Comparison of ENCODE assay signal across 23 cellular contexts in the genomic region with DNA sequence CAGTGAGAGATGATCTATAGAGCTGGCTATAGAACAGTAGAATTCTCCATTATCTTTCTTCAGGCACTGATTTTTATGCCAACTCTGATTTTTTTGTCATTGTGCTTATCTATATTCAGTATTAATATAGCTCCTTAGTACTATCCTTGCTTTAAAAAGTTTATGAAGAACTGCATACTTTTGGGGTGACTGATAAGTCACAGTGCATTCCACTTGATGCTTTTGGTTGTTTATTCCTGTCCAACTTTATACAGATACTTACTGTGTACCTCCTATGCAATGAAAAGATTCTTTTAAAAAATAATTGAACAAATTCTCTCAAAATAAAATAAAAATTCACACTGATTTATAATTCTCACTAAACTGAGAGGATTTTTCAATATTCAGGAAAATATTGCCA.
"Had no signal": no experiment of that assay in that cellular context is flagged by ENCODE, and none has a peak within 500 bp of the region (broad histone marks: within the 10 kb centered on the region; RNA-seq: fewer than 3 reads in every experiment).

No MANE protein-coding gene starts in this region.

- ATAC-seq: activated naive CD4-positive, alpha-beta T cell treated with anti-CD3 and anti-CD28 coated beads, Interleukin-2, amount 50 U/mL, for 72 hours; activated naive CD8-positive, alpha-beta T cell treated with anti-CD3 and anti-CD28 coated beads, Interleukin-2, amount 50 U/mL, for 24 hours; activated T-cell treated with anti-CD3 and anti-CD28 coated beads, Interleukin-2, amount 50 U/mL, for 4 hours; T-cell had no signal

- H3K4me3 Mint-ChIP-seq: activated CD4-positive, alpha-beta memory T cell treated with anti-CD3 and anti-CD28 coated beads for 36 hours; activated CD4-positive, alpha-beta T cell treated with anti-CD3 and anti-CD28 coated beads, Interleukin-2, amount 10 ng/mL, durations not matched to agents 7 days and 5 days; activated naive CD8-positive, alpha-beta T cell treated with anti-CD3 and anti-CD28 coated beads, Interleukin-2, amount 50 U/mL, for 24 hours; activated T-cell treated with anti-CD3 and anti-CD28 coated beads, Interleukin-2, amount 50 U/mL, for 4 hours; T-cell had no signal

- H3K27ac ChIP-seq: VCaP had no signal

- H3K27me3 Mint-ChIP-seq: activated CD4-positive, alpha-beta memory T cell treated with anti-CD3 and anti-CD28 coated beads for 36 hours; activated CD4-positive, alpha-beta T cell treated with anti-CD3 and anti-CD28 coated beads, Interleukin-2, amount 10 ng/mL, durations not matched to agents 7 days and 5 days; activated naive CD8-positive, alpha-beta T cell treated with anti-CD3 and anti-CD28 coated beads, Interleukin-2, amount 50 U/mL, for 24 hours; T-cell had no signal

- DNase-seq: activated CD4-positive, alpha-beta memory T cell treated with anti-CD3 and anti-CD28 coated beads for 36 hours; activated CD4-positive, alpha-beta T cell treated with anti-CD3 and anti-CD28 coated beads, Interleukin-2, amount 10 ng/mL, durations not matched to agents 7 days and 5 days; activated CD4-positive, CD25-positive, alpha-beta regulatory T cell; activated CD8-positive, alpha-beta memory T cell treated with anti-CD3 and anti-CD28 coated beads for 24 hours; activated effector memory CD4-positive, alpha-beta T cell treated with anti-CD3 and anti-CD28 coated beads, Interleukin-2, amount 50 U/mL, for 16 hours; activated naive CD4-positive, alpha-beta T cell treated with Interleukin-2 at 50 U/mL for 16 hours; activated naive CD8-positive, alpha-beta T cell treated with anti-CD3 and anti-CD28 coated beads, Interleukin-2, amount 50 U/mL, for 24 hours; activated T-cell treated with anti-CD3 and anti-CD28 coated beads, Interleukin-2, amount 50 U/mL, for 4 hours; cerebellar nuclear complex; Kasumi-1; NCI-H1092; NCI-H1417 treated with DMSO at 0.1 percent for 48 hours; NCI-H1694; NCI-H2029; NCI-H2107; NCI-H2171 treated with DMSO at 0.1 percent for 48 hours; NCI-H226; NCI-H526; NCI-H774; SIG-M5; T-cell had no signal

- H3K27ac Mint-ChIP-seq: activated CD4-positive, alpha-beta memory T cell treated with anti-CD3 and anti-CD28 coated beads for 36 hours; activated naive CD4-positive, alpha-beta T cell treated with anti-CD3 and anti-CD28 coated beads, Interleukin-2, amount 50 U/mL, for 72 hours; activated naive CD8-positive, alpha-beta T cell treated with anti-CD3 and anti-CD28 coated beads, Interleukin-2, amount 50 U/mL, for 24 hours; T-cell had no signal

- H3K36me3 Mint-ChIP-seq: activated CD4-positive, alpha-beta memory T cell treated with anti-CD3 and anti-CD28 coated beads for 36 hours; activated naive CD4-positive, alpha-beta T cell treated with anti-CD3 and anti-CD28 coated beads, Interleukin-2, amount 50 U/mL, for 72 hours; T-cell had no signal

- H3K9me3 Mint-ChIP-seq: activated CD4-positive, alpha-beta memory T cell treated with anti-CD3 and anti-CD28 coated beads for 36 hours; activated CD4-positive, alpha-beta T cell treated with anti-CD3 and anti-CD28 coated beads, Interleukin-2, amount 10 ng/mL, durations not matched to agents 7 days and 5 days; activated naive CD4-positive, alpha-beta T cell treated with anti-CD3 and anti-CD28 coated beads, Interleukin-2, amount 50 U/mL, for 72 hours; activated naive CD8-positive, alpha-beta T cell treated with anti-CD3 and anti-CD28 coated beads, Interleukin-2, amount 50 U/mL, for 24 hours; activated T-cell treated with anti-CD3 and anti-CD28 coated beads, Interleukin-2, amount 50 U/mL, for 4 hours had no signal
